Comparison of ENCODE assay signal across 8 cellular contexts in genomic region chr19:57815247-57816075, GRCh38. TPM values are rescaled to one million over a fixed set of nuclear protein-coding genes. Genes with fewer than 3 reads are reported as not detected.
DNase-seq lines count a peak whose midpoint lies in the region; ATAC-seq, FAIRE-seq and TF ChIP-seq lines count a peak whose summit lies in the region.

No MANE protein-coding gene starts in this region.

- no peak for TF ChIP-seq POLR2A in HepG2 (IDR thresholded peaks at IDR 0.05; ENCODE audit: insufficient read depth in 1 of 2, low read depth in 2 of 2, low read length in 2 of 2)
- TF ChIP-seq POLR2A in GM12892 (IDR thresholded peaks at IDR 0.05; ENCODE audit: low read depth, low read length) = no peak

- H3K4me3 Mint-ChIP-seq in activated CD4-positive, alpha-beta T cell treated with anti-CD3 and anti-CD28 coated beads for 36 hours = peak overlapping the region; percentile 89

- H3K9me3 ChIP-seq in HepG2 (ENCODE audit: low read length) = no peaks in the 10 kb centered on the region

- H3K36me3 Mint-ChIP-seq in activated CD4-positive, alpha-beta T cell treated with anti-CD3 and anti-CD28 coated beads for 36 hours (ENCODE audit: low read depth) = peaks cover 30% of the 10 kb centered on the region
- H3K36me3 Mint-ChIP-seq in activated naive CD4-positive, alpha-beta T cell treated with anti-CD3 and anti-CD28 coated beads, Interleukin-2, amount 50 U/mL, for 72 hours = peaks cover 22 to 28% of the 10 kb centered on the region in 2 donors

- no peak for TF ChIP-seq CTCF in HepG2 (CRISPR knock-in tag; IDR thresholded peaks at IDR 0.05)

- FAIRE-seq in HepG2 (lab: Jason Lieb, UNC) (no peak), GM12892 (lab: Jason Lieb, UNC) (no peak)

- no peaks in the 10 kb centered on the region; a peak in 1 of 5 replicates for H3K27me3 ChIP-seq in HepG2 (ENCODE audit: control insufficient read depth in 1 of 2, insufficient read depth in 2 of 2, low read length in 2 of 2)

- intact Hi-C loops in activated CD4-positive, alpha-beta T cell treated with anti-CD3 and anti-CD28 coated beads for 36 hours (cut with DNase I, micrococcal nuclease) = loop anchor here in 1 of 2 experiments (2.0 to 10.0 kb wide), 2 partner anchors 135 to 1501 kb away; partner anchors contain the start of genes ZNF551 and ZSCAN5A
- intact Hi-C loops in HepG2 (cut with micrococcal nuclease; ENCODE audit: unreplicated experiment) = no loop called here

- no peak for TF ChIP-seq EP300 in HepG2 (IDR thresholded peaks at IDR 0.05; ENCODE audit: low read depth in 2 of 2, low read length in 2 of 2)
- TF ChIP-seq EP300 in HepG2 (CRISPR knock-in tag; IDR thresholded peaks at IDR 0.05; ENCODE audit: borderline replicate concordance) = no peak

- H3K27me3 Mint-ChIP-seq in activated CD4-positive, alpha-beta T cell treated with anti-CD3 and anti-CD28 coated beads for 36 hours = no peaks in the 10 kb centered on the region

- CTCF ChIA-PET in activated CD4-positive, alpha-beta T cell treated with anti-CD3 and anti-CD28 coated beads for 36 hours (lab: Charles Lee) = interaction anchor here (0.5 kb wide), 1 partner anchor 78 kb away, joined by 3 read pairs; no protein-coding TSS in a partner anchor
- CTCF ChIA-PET in HepG2 (lab: Yijun Ruan, JAX; ENCODE audit: low intra/inter-chr PET ratio, low total read pairs) = no interaction called here

- H3K9me3 Mint-ChIP-seq in activated CD4-positive, alpha-beta T cell treated with anti-CD3 and anti-CD28 coated beads for 36 hours (ENCODE audit: low read depth) = no peaks in the 10 kb centered on the region
- no peaks in the 10 kb centered on the region for H3K9me3 Mint-ChIP-seq in activated naive CD4-positive, alpha-beta T cell treated with anti-CD3 and anti-CD28 coated beads, Interleukin-2, amount 50 U/mL, for 72 hours

- H3K27ac Mint-ChIP-seq in activated CD4-positive, alpha-beta T cell treated with anti-CD3 and anti-CD28 coated beads for 36 hours = peak overlapping the region; percentile 75
- H3K27ac Mint-ChIP-seq in activated naive CD4-positive, alpha-beta T cell treated with anti-CD3 and anti-CD28 coated beads, Interleukin-2, amount 50 U/mL, for 72 hours = peak overlapping the region; percentile 95 to 96

- BruUV-seq in HepG2 (replicated peaks; lab: Mats Ljungman, UMichigan) = no TSS peak

- H3K4me1 Mint-ChIP-seq in activated CD4-positive, alpha-beta T cell treated with anti-CD3 and anti-CD28 coated beads for 36 hours = peaks cover 46% of the 10 kb centered on the region

- H3K4me2 ChIP-seq in HepG2 (ENCODE audit: low read depth, low read length) = peak overlapping the region; percentile 88

- ATAC-seq in activated CD4-positive, alpha-beta T cell treated with anti-CD3 and anti-CD28 coated beads for 36 hours = no peak
- no peak for ATAC-seq in activated naive CD4-positive, alpha-beta T cell treated with anti-CD3 and anti-CD28 coated beads, Interleukin-2, amount 50 U/mL, for 72 hours
- ATAC-seq in HepG2 (no peak), HG02840 (IDR thresholded peaks at IDR 0.05; ENCODE audit: low FRiP score, unreplicated experiment) (no peak)

- POLR2A ChIA-PET in activated CD4-positive, alpha-beta T cell treated with anti-CD3 and anti-CD28 coated beads for 36 hours (lab: Charles Lee) = no interaction called here
- POLR2A ChIA-PET in HepG2 (lab: Yijun Ruan, JAX) = interaction anchor here (0.9 to 1.7 kb wide), 7 partner anchors 11 to 465 kb away, joined by 3 to 12 read pairs (median 4); partner anchors contain the start of genes ZNF304, ZNF551, ZNF587 and ZNF776

- peak overlapping the region; percentile 92 for H3K9ac ChIP-seq in HepG2 (ENCODE audit: insufficient read depth, low read depth, low read length)

- peaks cover 29% of the 10 kb centered on the region for H3K79me2 ChIP-seq in HepG2 (ENCODE audit: insufficient read depth, low read length)

- H3K27ac ChIP-seq in HepG2 (ENCODE audit: extremely low read length, insufficient read depth, low read length) (peak overlapping the region; percentile 92), substantia nigra (ENCODE audit: low read depth, low read length, poor library complexity, severe bottlenecking) (peak overlapping the region; percentile 63)

- H3K4me3 ChIP-seq in HepG2 (replicated peaks in 1 of 3; ENCODE audit: insufficient read depth in 1 of 3, low read depth in 2 of 3, low read length in 3 of 3) = peak overlapping the region; percentile 87 to 99 (median 91)

- no peak for DNase-seq in activated CD4-positive, alpha-beta T cell treated with anti-CD3 and anti-CD28 coated beads for 36 hours
- no peak for DNase-seq in activated CD4-positive, alpha-beta T cell treated with anti-CD3 and anti-CD28 coated beads for 1 hour
- no peak for DNase-seq in activated naive CD4-positive, alpha-beta T cell treated with anti-CD3 and anti-CD28 coated beads, Interleukin-2, amount 50 U/mL, for 72 hours (ENCODE audit: low spot score in 2 of 2)
- no peak for DNase-seq in HepG2 (ENCODE audit: low spot score)
- DNase-seq in substantia nigra (lab: John Stamatoyannopoulos, UW) = no peak
- DNase-seq in GM12892 (ENCODE audit: insufficient read length) = no peak
- no peak for DNase-seq in DMS153 treated with DMSO at 0.1 percent for 48 hours (lab: John Stamatoyannopoulos, UW; ENCODE audit: unreplicated experiment)

- H4K20me1 ChIP-seq in HepG2 (ENCODE audit: insufficient read depth, low read length) = peaks cover under 1% of the 10 kb centered on the region; the same call in 1 of the 2 replicates

- in situ Hi-C loops in HepG2 (cut with HindIII; ENCODE audit: extremely low pct_ligation_motif_present, low pct_unique_long_range_greater_than_20kb) = no loop called here

- TF ChIP-seq RAD21 in HepG2 (CRISPR knock-in tag; IDR thresholded peaks at IDR 0.05) = no peak

- H2AFZ ChIP-seq in HepG2 (ENCODE audit: low read length) = no peak overlapping the region

- WGBS in HepG2 (ENCODE audit: low lambda C conversion rate) = 53% methylated on average over 14 of the region's 17 CpGs

- peaks cover 0 to 1% of the 10 kb centered on the region in 2 experiments; a peak in 4 of 5 replicates for H3K36me3 ChIP-seq in HepG2 (replicated peaks in 1 of 2; ENCODE audit: control insufficient read depth in 1 of 2, insufficient read depth in 2 of 2, low read length in 2 of 2)

- peaks cover 51% of the 10 kb centered on the region for H3K4me1 ChIP-seq in HepG2 (ENCODE audit: insufficient read depth, low read length)

RNA-seq across cellular contexts. Expression of gene ZNF552, which starts 0.7 kb away (rescaled TPM):
- 1 to 10 TPM; 5.9 to 6.1 TPM for total RNA-seq in activated CD4-positive, alpha-beta T cell treated with anti-CD3 and anti-CD28 coated beads for 36 hours
- total RNA-seq in activated naive CD4-positive, alpha-beta T cell treated with anti-CD3 and anti-CD28 coated beads, Interleukin-2, amount 50 U/mL, for 72 hours = 1 to 10 TPM; 6.2 to 7.1 TPM
- total RNA-seq in HepG2 (2016; rRNA removed; fragmentation: Illumina TruSeq; extraction: Trizol) = 16.3 and 16.6 TPM in 2 replicates
- 2.7 and 4.8 TPM in 2 replicates for total RNA-seq in HepG2 (2016; cell fraction: cytosol; rRNA removed; fragmentation: Illumina TruSeq; extraction: Trizol; ENCODE audit: low read depth)
- 16.4 and 17.7 TPM in 2 replicates for total RNA-seq in HepG2 (2016; cell fraction: insoluble cytoplasmic fraction; rRNA removed; fragmentation: Illumina TruSeq; extraction: Trizol)
- total RNA-seq in HepG2 (2016; cell fraction: membrane; rRNA removed; fragmentation: Illumina TruSeq; extraction: Trizol) = 8.6 and 8.9 TPM in 2 replicates
- total RNA-seq in HepG2 (2016; cell fraction: nucleus; rRNA removed; fragmentation: Illumina TruSeq; extraction: Trizol) = 16.0 and 16.1 TPM in 2 replicates
- polyA plus RNA-seq in HepG2 (2011; rRNA removed) = 8.1 and 11.7 TPM in 2 replicates
- 4.8 and 6.2 TPM in 2 replicates for polyA plus RNA-seq in HepG2 (2011; cell fraction: cytosol; rRNA removed)
- 26.1 and 30.1 TPM in 2 replicates for polyA plus RNA-seq in HepG2 (2011; cell fraction: nucleus; rRNA removed)
- 6.3 and 12.5 TPM in 2 replicates for polyA plus RNA-seq in HepG2 (2012)
- polyA plus RNA-seq in HepG2 (2016; cell fraction: cytosol; fragmentation: Illumina TruSeq; extraction: Trizol; ENCODE audit: low read depth) = 2.3 TPM in 2 replicates
- polyA plus RNA-seq in HepG2 (2016; cell fraction: insoluble cytoplasmic fraction; fragmentation: Illumina TruSeq; extraction: Trizol; ENCODE audit: low read depth) = 11.9 and 12.5 TPM in 2 replicates
- polyA plus RNA-seq in HepG2 (2016; cell fraction: membrane; fragmentation: Illumina TruSeq; extraction: Trizol; ENCODE audit: low read depth) = 3.4 and 3.6 TPM in 2 replicates
- polyA plus RNA-seq in HepG2 (2016; cell fraction: nucleus; fragmentation: Illumina TruSeq; extraction: Trizol; ENCODE audit: insufficient read depth, low read depth) = 18.3 and 19.5 TPM in 2 replicates
- polyA minus RNA-seq in HepG2 (2011; rRNA and poly(A)+ RNA removed; ENCODE audit: low replicate concordance) = 29.3 and 39.6 TPM in 2 replicates
- 4.4 and 6.0 TPM in 2 replicates for polyA minus RNA-seq in HepG2 (2011; cell fraction: cytosol; rRNA and poly(A)+ RNA removed)
- polyA minus RNA-seq in HepG2 (2011; cell fraction: nucleus; rRNA and poly(A)+ RNA removed) = 35.4 and 48.9 TPM in 2 replicates
- polyA plus RNA-seq in GM12892 (2012; ENCODE audit: missing spikeins) = 9.0 TPM

RNA-seq across cellular contexts. Expression of gene ZNF587B, which starts 14.6 kb away (rescaled TPM):
- 10 to 100 TPM; 16.8 to 18.2 TPM for total RNA-seq in activated CD4-positive, alpha-beta T cell treated with anti-CD3 and anti-CD28 coated beads for 36 hours
- 10 to 100 TPM in 1 of 2 donors, 1 to 10 TPM in 1; 9.2 to 20.9 TPM for total RNA-seq in activated naive CD4-positive, alpha-beta T cell treated with anti-CD3 and anti-CD28 coated beads, Interleukin-2, amount 50 U/mL, for 72 hours
- 29.9 and 33.6 TPM in 2 replicates for total RNA-seq in HepG2 (2016; rRNA removed; fragmentation: Illumina TruSeq; extraction: Trizol)
- 3.1 TPM in 2 replicates for total RNA-seq in HepG2 (2016; cell fraction: cytosol; rRNA removed; fragmentation: Illumina TruSeq; extraction: Trizol; ENCODE audit: low read depth)
- total RNA-seq in HepG2 (2016; cell fraction: insoluble cytoplasmic fraction; rRNA removed; fragmentation: Illumina TruSeq; extraction: Trizol) = 29.5 and 35.3 TPM in 2 replicates
- 14.9 and 16.5 TPM in 2 replicates for total RNA-seq in HepG2 (2016; cell fraction: membrane; rRNA removed; fragmentation: Illumina TruSeq; extraction: Trizol)
- total RNA-seq in HepG2 (2016; cell fraction: nucleus; rRNA removed; fragmentation: Illumina TruSeq; extraction: Trizol) = 33.7 and 36.4 TPM in 2 replicates
- 4.3 and 5.2 TPM in 2 replicates for polyA plus RNA-seq in HepG2 (2011; rRNA removed)
- polyA plus RNA-seq in HepG2 (2011; cell fraction: cytosol; rRNA removed) = 1.6 and 2.6 TPM in 2 replicates
- 10.7 and 10.9 TPM in 2 replicates for polyA plus RNA-seq in HepG2 (2011; cell fraction: nucleus; rRNA removed)
- polyA plus RNA-seq in HepG2 (2012) = 3.7 and 6.7 TPM in 2 replicates
- polyA plus RNA-seq in HepG2 (2016; cell fraction: cytosol; fragmentation: Illumina TruSeq; extraction: Trizol; ENCODE audit: low read depth) = 0.78 and 0.85 TPM in 2 replicates
- polyA plus RNA-seq in HepG2 (2016; cell fraction: insoluble cytoplasmic fraction; fragmentation: Illumina TruSeq; extraction: Trizol; ENCODE audit: low read depth) = 9.0 and 9.2 TPM in 2 replicates
- polyA plus RNA-seq in HepG2 (2016; cell fraction: membrane; fragmentation: Illumina TruSeq; extraction: Trizol; ENCODE audit: low read depth) = 3.8 and 3.9 TPM in 2 replicates
- 27.7 and 29.1 TPM in 2 replicates for polyA plus RNA-seq in HepG2 (2016; cell fraction: nucleus; fragmentation: Illumina TruSeq; extraction: Trizol; ENCODE audit: insufficient read depth, low read depth)
- 8.5 and 23.1 TPM in 2 replicates for polyA minus RNA-seq in HepG2 (2011; rRNA and poly(A)+ RNA removed; ENCODE audit: low replicate concordance)
- polyA minus RNA-seq in HepG2 (2011; cell fraction: cytosol; rRNA and poly(A)+ RNA removed) = 6.0 and 6.3 TPM in 2 replicates
- 29.7 and 33.8 TPM in 2 replicates for polyA minus RNA-seq in HepG2 (2011; cell fraction: nucleus; rRNA and poly(A)+ RNA removed)
- 8.7 TPM for polyA plus RNA-seq in GM12892 (2012; ENCODE audit: missing spikeins)

RNA-seq across cellular contexts. Expression of gene ZNF587, which starts 34.2 kb away (rescaled TPM):
- total RNA-seq in activated CD4-positive, alpha-beta T cell treated with anti-CD3 and anti-CD28 coated beads for 36 hours = 10 to 100 TPM; 20.1 to 22.9 TPM
- 10 to 100 TPM; 28.7 to 36.6 TPM for total RNA-seq in activated naive CD4-positive, alpha-beta T cell treated with anti-CD3 and anti-CD28 coated beads, Interleukin-2, amount 50 U/mL, for 72 hours
- 17.5 and 22.9 TPM in 2 replicates for total RNA-seq in HepG2 (2016; rRNA removed; fragmentation: Illumina TruSeq; extraction: Trizol)
- total RNA-seq in HepG2 (2016; cell fraction: cytosol; rRNA removed; fragmentation: Illumina TruSeq; extraction: Trizol; ENCODE audit: low read depth) = 22.5 and 25.4 TPM in 2 replicates
- total RNA-seq in HepG2 (2016; cell fraction: insoluble cytoplasmic fraction; rRNA removed; fragmentation: Illumina TruSeq; extraction: Trizol) = 15.1 and 22.8 TPM in 2 replicates
- total RNA-seq in HepG2 (2016; cell fraction: membrane; rRNA removed; fragmentation: Illumina TruSeq; extraction: Trizol) = 13.8 and 14.3 TPM in 2 replicates
- 17.5 and 22.8 TPM in 2 replicates for total RNA-seq in HepG2 (2016; cell fraction: nucleus; rRNA removed; fragmentation: Illumina TruSeq; extraction: Trizol)
- polyA plus RNA-seq in HepG2 (2011; rRNA removed) = 8.7 and 12.6 TPM in 2 replicates
- 2.6 and 3.8 TPM in 2 replicates for polyA plus RNA-seq in HepG2 (2011; cell fraction: cytosol; rRNA removed)
- 28.6 and 29.8 TPM in 2 replicates for polyA plus RNA-seq in HepG2 (2011; cell fraction: nucleus; rRNA removed)
- 8.0 and 11.1 TPM in 2 replicates for polyA plus RNA-seq in HepG2 (2012)
- 0.52 and 0.95 TPM in 2 replicates for polyA plus RNA-seq in HepG2 (2016; cell fraction: cytosol; fragmentation: Illumina TruSeq; extraction: Trizol; ENCODE audit: low read depth)
- polyA plus RNA-seq in HepG2 (2016; cell fraction: insoluble cytoplasmic fraction; fragmentation: Illumina TruSeq; extraction: Trizol; ENCODE audit: low read depth) = 5.2 and 7.9 TPM in 2 replicates
- 0.96 and 2.0 TPM in 2 replicates for polyA plus RNA-seq in HepG2 (2016; cell fraction: membrane; fragmentation: Illumina TruSeq; extraction: Trizol; ENCODE audit: low read depth)
- 41.3 and 44.4 TPM in 2 replicates for polyA plus RNA-seq in HepG2 (2016; cell fraction: nucleus; fragmentation: Illumina TruSeq; extraction: Trizol; ENCODE audit: insufficient read depth, low read depth)
- polyA minus RNA-seq in HepG2 (2011; rRNA and poly(A)+ RNA removed; ENCODE audit: low replicate concordance) = 26.7 and 28.9 TPM in 2 replicates
- polyA minus RNA-seq in HepG2 (2011; cell fraction: cytosol; rRNA and poly(A)+ RNA removed) = 17.4 and 22.9 TPM in 2 replicates
- polyA minus RNA-seq in HepG2 (2011; cell fraction: nucleus; rRNA and poly(A)+ RNA removed) = 21.6 and 30.3 TPM in 2 replicates
- 11.6 TPM for polyA plus RNA-seq in GM12892 (2012; ENCODE audit: missing spikeins)

RNA-seq across cellular contexts. Expression of gene ZNF586, which starts 46.0 kb away (rescaled TPM):
- total RNA-seq in activated CD4-positive, alpha-beta T cell treated with anti-CD3 and anti-CD28 coated beads for 36 hours = 10 to 100 TPM; 20.3 to 20.5 TPM
- 10 to 100 TPM; 16.1 to 21.3 TPM for total RNA-seq in activated naive CD4-positive, alpha-beta T cell treated with anti-CD3 and anti-CD28 coated beads, Interleukin-2, amount 50 U/mL, for 72 hours
- 2.1 and 3.4 TPM in 2 replicates for total RNA-seq in HepG2 (2016; rRNA removed; fragmentation: Illumina TruSeq; extraction: Trizol)
- total RNA-seq in HepG2 (2016; cell fraction: cytosol; rRNA removed; fragmentation: Illumina TruSeq; extraction: Trizol; ENCODE audit: low read depth) = 8.8 and 9.5 TPM in 2 replicates
- total RNA-seq in HepG2 (2016; cell fraction: insoluble cytoplasmic fraction; rRNA removed; fragmentation: Illumina TruSeq; extraction: Trizol) = 1.9 and 3.3 TPM in 2 replicates
- 6.5 and 7.6 TPM in 2 replicates for total RNA-seq in HepG2 (2016; cell fraction: membrane; rRNA removed; fragmentation: Illumina TruSeq; extraction: Trizol)
- 3.7 and 4.4 TPM in 2 replicates for total RNA-seq in HepG2 (2016; cell fraction: nucleus; rRNA removed; fragmentation: Illumina TruSeq; extraction: Trizol)
- polyA plus RNA-seq in HepG2 (2011; rRNA removed) = 0.50 and 0.89 TPM in 2 replicates
- 0.28 and 0.31 TPM in 2 replicates for polyA plus RNA-seq in HepG2 (2011; cell fraction: cytosol; rRNA removed)
- polyA plus RNA-seq in HepG2 (2011; cell fraction: nucleus; rRNA removed) = 1.1 and 1.3 TPM in 2 replicates
- polyA plus RNA-seq in HepG2 (2012) = 0.69 and 1.8 TPM in 2 replicates
- polyA plus RNA-seq in HepG2 (2016; cell fraction: cytosol; fragmentation: Illumina TruSeq; extraction: Trizol; ENCODE audit: low read depth) = 0.43 and 0.46 TPM in 2 replicates
- polyA plus RNA-seq in HepG2 (2016; cell fraction: insoluble cytoplasmic fraction; fragmentation: Illumina TruSeq; extraction: Trizol; ENCODE audit: low read depth) = 1.3 TPM in 2 replicates
- 0.57 and 0.85 TPM in 2 replicates for polyA plus RNA-seq in HepG2 (2016; cell fraction: membrane; fragmentation: Illumina TruSeq; extraction: Trizol; ENCODE audit: low read depth)
- 2.9 and 3.3 TPM in 2 replicates for polyA plus RNA-seq in HepG2 (2016; cell fraction: nucleus; fragmentation: Illumina TruSeq; extraction: Trizol; ENCODE audit: insufficient read depth, low read depth)
- 1.6 and 6.4 TPM in 2 replicates for polyA minus RNA-seq in HepG2 (2011; rRNA and poly(A)+ RNA removed; ENCODE audit: low replicate concordance)
- 0.89 and 1.1 TPM in 2 replicates for polyA minus RNA-seq in HepG2 (2011; cell fraction: cytosol; rRNA and poly(A)+ RNA removed)
- polyA minus RNA-seq in HepG2 (2011; cell fraction: nucleus; rRNA and poly(A)+ RNA removed) = 7.1 and 8.7 TPM in 2 replicates
- polyA plus RNA-seq in GM12892 (2012; ENCODE audit: missing spikeins) = 11.7 TPM
